ENCODE assay signal across 23 cellular contexts in genomic region chr12:53972152-53972702, GRCh38. TPM values are rescaled to one million over a fixed set of nuclear protein-coding genes. Genes with fewer than 3 reads are reported as not detected.
A peak's percentile ranks its signal among the peaks of the same experiment; 100 is the strongest.
DNase-seq lines count a peak whose midpoint lies in the region; ATAC-seq lines count a peak whose summit lies in the region.
"Had no signal": no experiment of that assay in that cellular context is flagged by ENCODE, and none has a peak within 500 bp of the region (broad histone marks: within the 10 kb centered on the region; RNA-seq: fewer than 3 reads in every experiment).

No MANE protein-coding gene starts in this region.

- no peak overlapping the region for H3K4me3 ChIP-seq in trophoblast cell (ENCODE audit: low read depth, low read length)
- H3K4me3 ChIP-seq: stomach had no signal

- no peaks in the 10 kb centered on the region for H3K79me1 ChIP-seq in trophoblast cell (ENCODE audit: low read length)

- no peak overlapping the region for H2BK5ac ChIP-seq in trophoblast cell (ENCODE audit: low read depth, low read length, poor library complexity)

- H3K27me3 ChIP-seq in trophoblast cell (ENCODE audit: insufficient read depth, low read length) = peaks cover 91% of the 10 kb centered on the region

- no peak overlapping the region for H2AK5ac ChIP-seq in trophoblast cell (ENCODE audit: low read length)

- no peak overlapping the region for H3K4ac ChIP-seq in trophoblast cell (ENCODE audit: low read depth, low read length)

- H3K79me2 ChIP-seq in trophoblast cell (ENCODE audit: control insufficient read depth, insufficient read depth, low read length, poor library complexity) = no peaks in the 10 kb centered on the region

- no peak overlapping the region for H3K9ac ChIP-seq in trophoblast cell (ENCODE audit: low read length)
- H3K9ac ChIP-seq: KMS-11 had no signal

- no peak overlapping the region for H2BK120ac ChIP-seq in trophoblast cell (ENCODE audit: insufficient read depth, low read length, poor library complexity)

- ATAC-seq in esophagus mucosa = peak; percentile 49
- no peak for ATAC-seq in GM19397 (IDR thresholded peaks at IDR 0.05; ENCODE audit: unreplicated experiment)
- no peak for ATAC-seq in HG03442 (IDR thresholded peaks at IDR 0.05; ENCODE audit: unreplicated experiment)
- no peak for ATAC-seq in GM21619 (IDR thresholded peaks at IDR 0.05; ENCODE audit: unreplicated experiment)

- H4K91ac ChIP-seq in trophoblast cell (ENCODE audit: low read depth, low read length) = no peak overlapping the region

- H3K14ac ChIP-seq in trophoblast cell (ENCODE audit: low read length) = no peak overlapping the region

- no peak overlapping the region for H4K12ac ChIP-seq in trophoblast cell (ENCODE audit: low read depth, low read length)

- H3K27ac ChIP-seq in trophoblast cell (ENCODE audit: low read depth, low read length) = no peak overlapping the region
- H3K27ac ChIP-seq: HL-60, KMS-11, stomach had no signal

- no peak overlapping the region for H3K18ac ChIP-seq in trophoblast cell (ENCODE audit: low read length)

- H3K9me3 ChIP-seq in trophoblast cell (ENCODE audit: insufficient read depth, low read depth, low read length) = peaks cover 18% of the 10 kb centered on the region
- H3K9me3 ChIP-seq: gastrocnemius medialis had no signal

- no peak overlapping the region for H3K23ac ChIP-seq in trophoblast cell (ENCODE audit: low read length)

- no peak overlapping the region for H2AFZ ChIP-seq in trophoblast cell (ENCODE audit: insufficient read depth, low read length, poor library complexity)

- no peak overlapping the region for H2BK12ac ChIP-seq in trophoblast cell (ENCODE audit: low read length)

- H3K36me3 ChIP-seq in trophoblast cell (ENCODE audit: control insufficient read depth in 1 of 2, insufficient read depth in 2 of 2, low read length in 2 of 2) = no peaks in the 10 kb centered on the region
- H3K36me3 ChIP-seq: gastrocnemius medialis, stomach had no signal

- no CpG with 5 or more reads among the region's 9 CpGs for WGBS in trophoblast cell (ENCODE audit: extremely low coverage, insufficient coverage, insufficient read length)

- no peak overlapping the region for H3K4me2 ChIP-seq in trophoblast cell (ENCODE audit: low read length)
- H3K4me2 ChIP-seq: KMS-11 had no signal

- H4K8ac ChIP-seq in trophoblast cell (ENCODE audit: low read depth, low read length) = no peak overlapping the region

- DNase-seq in EL = peak; percentile 64
- peak; percentile 85 for DNase-seq in M059J (ENCODE audit: low read depth)
- peak; percentile 19 to 21 for DNase-seq in trophoblast cell
- DNase-seq in HCEC 1CT = no peak
- DNase-seq: activated CD4-positive, alpha-beta T cell treated with anti-CD3 and anti-CD28 coated beads for 4 hours; activated naive CD8-positive, alpha-beta T cell treated with anti-CD3 and anti-CD28 coated beads, Interleukin-2, amount 10 ng/mL, durations not matched to agents 7 days and 5 days; activated T-cell treated with anti-CD3 and anti-CD28 coated beads for 4 hours; central memory CD4-positive, alpha-beta T cell; DND-41; gastrocnemius medialis; mesendoderm; NCI-H1694 treated with DMSO at 0.1 percent for 48 hours; NCI-H524 treated with DMSO at 0.1 percent for 48 hours; stomach; T1000 had no signal

- peaks cover 0 to 7% of the 10 kb centered on the region in 2 experiments for H3K4me1 ChIP-seq in trophoblast cell (ENCODE audit: control insufficient read depth in 1 of 2, insufficient read depth in 2 of 2, low read length in 2 of 2)

RNA-seq across cellular contexts. Expression of gene HOXC11, which starts 0.7 kb away (rescaled TPM):
- 1.7 and 1.9 TPM in 2 replicates for total RNA-seq in M059J (2014; rRNA removed; shearing (Covaris generic))
- 0.08 TPM for total RNA-seq in esophagus mucosa
- 0.22 and 0.29 TPM in 2 replicates for polyA plus RNA-seq in trophoblast cell (2013)
- total RNA-seq: activated naive CD8-positive, alpha-beta T cell treated with anti-CD3 and anti-CD28 coated beads, Interleukin-2, amount 10 ng/mL, durations not matched to agents 7 days and 5 days; osteocyte; stomach had no signal
- polyA plus RNA-seq: CD14-positive monocyte, stomach had no signal

RNA-seq across cellular contexts. Expression of gene HOTAIR, which starts 2.5 kb away (rescaled TPM):
- 5.0 and 7.4 TPM in 2 replicates for total RNA-seq in M059J (2014; rRNA removed; shearing (Covaris generic))
- total RNA-seq in esophagus mucosa = not detected
- polyA plus RNA-seq in trophoblast cell (2013) = 1.5 and 1.6 TPM in 2 replicates
- total RNA-seq: activated naive CD8-positive, alpha-beta T cell treated with anti-CD3 and anti-CD28 coated beads, Interleukin-2, amount 10 ng/mL, durations not matched to agents 7 days and 5 days; osteocyte; stomach had no signal
- polyA plus RNA-seq: CD14-positive monocyte, stomach had no signal

RNA-seq across cellular contexts. Expression of gene HOXC10, which starts 12.7 kb away (rescaled TPM):
- total RNA-seq in M059J (2014; rRNA removed; shearing (Covaris generic)) = 15.0 and 15.3 TPM in 2 replicates
- 0.64 TPM for total RNA-seq in esophagus mucosa
- 0.03 and 0.04 TPM in 2 replicates for polyA plus RNA-seq in trophoblast cell (2013)
- total RNA-seq: activated naive CD8-positive, alpha-beta T cell treated with anti-CD3 and anti-CD28 coated beads, Interleukin-2, amount 10 ng/mL, durations not matched to agents 7 days and 5 days; osteocyte; stomach had no signal
- polyA plus RNA-seq: CD14-positive monocyte, stomach had no signal

RNA-seq across cellular contexts. Expression of gene HOXC12, which starts 17.5 kb away (rescaled TPM):
- total RNA-seq in M059J (2014; rRNA removed; shearing (Covaris generic)) = not detected in 2 replicates
- total RNA-seq in esophagus mucosa = not detected
- 0.07 and 0.11 TPM in 2 replicates for polyA plus RNA-seq in trophoblast cell (2013)
- total RNA-seq: activated naive CD8-positive, alpha-beta T cell treated with anti-CD3 and anti-CD28 coated beads, Interleukin-2, amount 10 ng/mL, durations not matched to agents 7 days and 5 days; gastrocnemius medialis; osteocyte; stomach had no signal
- polyA plus RNA-seq: CD14-positive monocyte, stomach had no signal

RNA-seq across cellular contexts. Expression of gene HOXC9, which starts 27.7 kb away (rescaled TPM):
- total RNA-seq in M059J (2014; rRNA removed; shearing (Covaris generic)) = 4.9 and 5.7 TPM in 2 replicates
- total RNA-seq in esophagus mucosa = 1.2 TPM
- polyA plus RNA-seq in trophoblast cell (2013) = 0.03 TPM in 1 of 2 replicates, not detected in the other
- total RNA-seq: activated naive CD8-positive, alpha-beta T cell treated with anti-CD3 and anti-CD28 coated beads, Interleukin-2, amount 10 ng/mL, durations not matched to agents 7 days and 5 days; osteocyte; stomach had no signal
- polyA plus RNA-seq: CD14-positive monocyte had no signal
